8 cellular contexts compared by ENCODE assay signal in genomic region chr7:134995239-134996096, GRCh38. TPM values are rescaled to one million over a fixed set of nuclear protein-coding genes. Genes with fewer than 3 reads are reported as not detected.
A peak's percentile ranks its signal among the peaks of the same experiment; 100 is the strongest.
DNase-seq lines count a peak whose midpoint lies in the region; ATAC-seq and TF ChIP-seq lines count a peak whose summit lies in the region.

No MANE protein-coding gene starts in this region.

- DNase-seq in activated CD4-positive, CD25-positive, alpha-beta regulatory T cell treated with anti-CD3 and anti-CD28 coated beads, Interleukin-2, amount 50 U/mL, for 72 hours: no peak
- peak; percentile 54 for DNase-seq in activated CD8-positive, alpha-beta T cell treated with anti-CD3 and anti-CD28 coated beads for 36 hours
- DNase-seq in stimulated activated CD8-positive, alpha-beta memory T cell treated with anti-CD3 and anti-CD28 coated beads, Interleukin-4, amount 100 ng/mL, for 48 hours: peak; percentile 30
- DNase-seq in dedifferentiated amniotic fluid mesenchymal stem cell (ENCODE audit: extremely low spot score): no peak
- DNase-seq in AG08395 (ENCODE audit: low spot score): no peak
- DNase-seq in GM19240 (ENCODE audit: insufficient read length, low spot score): no peak

- peak; percentile 8 to 18 for ATAC-seq in activated CD4-positive, CD25-positive, alpha-beta regulatory T cell treated with anti-CD3 and anti-CD28 coated beads, Interleukin-2, amount 50 U/mL, for 24 hours
- ATAC-seq in HG02623 (IDR thresholded peaks at IDR 0.05; ENCODE audit: unreplicated experiment): peak; percentile 38
- peak; percentile 56 for ATAC-seq in activated CD8-positive, alpha-beta T cell treated with anti-CD3 and anti-CD28 coated beads for 36 hours

- CTCF ChIA-PET in activated CD8-positive, alpha-beta T cell treated with anti-CD3 and anti-CD28 coated beads for 36 hours (lab: Charles Lee): interaction anchor here (1.3 to 1.9 kb wide), 5 partner anchors 8 to 175 kb away, joined by 4 to 9 read pairs (median 5); partner anchors contain the start of genes AGBL3, CYREN and TMEM140

- H3K27ac Mint-ChIP-seq in activated CD8-positive, alpha-beta T cell treated with anti-CD3 and anti-CD28 coated beads for 36 hours: peak overlapping the region; percentile 97

- TF ChIP-seq CTCF in activated CD8-positive, alpha-beta T cell treated with anti-CD3 and anti-CD28 coated beads for 36 hours (IDR thresholded peaks at IDR 0.05): no peak

- peak overlapping the region; percentile 59 for H3K4me3 Mint-ChIP-seq in activated CD8-positive, alpha-beta T cell treated with anti-CD3 and anti-CD28 coated beads for 36 hours

- peaks cover 71% of the 10 kb centered on the region for H3K4me1 Mint-ChIP-seq in activated CD8-positive, alpha-beta T cell treated with anti-CD3 and anti-CD28 coated beads for 36 hours (ENCODE audit: low read depth)

- H3K27me3 Mint-ChIP-seq in activated CD8-positive, alpha-beta T cell treated with anti-CD3 and anti-CD28 coated beads for 36 hours: no peaks in the 10 kb centered on the region

- no peaks in the 10 kb centered on the region for H3K9me3 Mint-ChIP-seq in activated CD8-positive, alpha-beta T cell treated with anti-CD3 and anti-CD28 coated beads for 36 hours

- POLR2A ChIA-PET in activated CD8-positive, alpha-beta T cell treated with anti-CD3 and anti-CD28 coated beads for 36 hours (lab: Charles Lee): interaction anchor here (0.6 to 2.0 kb wide), 3 partner anchors 9 to 152 kb away, joined by 3 to 14 read pairs (median 5); partner anchors contain the start of genes AGBL3 and TMEM140

- intact Hi-C loops in activated CD8-positive, alpha-beta T cell treated with anti-CD3 and anti-CD28 coated beads for 36 hours (cut with micrococcal nuclease): no loop called here

- peaks cover 40% of the 10 kb centered on the region for H3K36me3 Mint-ChIP-seq in activated CD8-positive, alpha-beta T cell treated with anti-CD3 and anti-CD28 coated beads for 36 hours (ENCODE audit: low read depth)

RNA-seq across cellular contexts. Expression of gene AGBL3, which starts 9.2 kb away (rescaled TPM):
- 1 to 10 TPM; 2.7 to 2.9 TPM for total RNA-seq in activated CD8-positive, alpha-beta T cell treated with anti-CD3 and anti-CD28 coated beads for 36 hours

Comparison
In these comparisons a context has a peak if more than half of its experiments do, and no peak if none do; other contexts are left out.
1. DNase-seq: peak in activated CD8-positive, alpha-beta T cell treated with anti-CD3 and anti-CD28 coated beads for 36 hours (single experiment) and stimulated activated CD8-positive, alpha-beta memory T cell treated with anti-CD3 and anti-CD28 coated beads, Interleukin-4, amount 100 ng/mL, for 48 hours (single experiment); none in activated CD4-positive, CD25-positive, alpha-beta regulatory T cell treated with anti-CD3 and anti-CD28 coated beads, Interleukin-2, amount 50 U/mL, for 72 hours (single experiment), dedifferentiated amniotic fluid mesenchymal stem cell (single experiment), AG08395 (single experiment) and GM19240 (single experiment).
2. Peak in every context shown above with its lines, with median percentiles within 50 percentile points of each other: ATAC-seq.